Comparison of ENCODE assay signal across 9 cellular contexts in the genomic region with DNA sequence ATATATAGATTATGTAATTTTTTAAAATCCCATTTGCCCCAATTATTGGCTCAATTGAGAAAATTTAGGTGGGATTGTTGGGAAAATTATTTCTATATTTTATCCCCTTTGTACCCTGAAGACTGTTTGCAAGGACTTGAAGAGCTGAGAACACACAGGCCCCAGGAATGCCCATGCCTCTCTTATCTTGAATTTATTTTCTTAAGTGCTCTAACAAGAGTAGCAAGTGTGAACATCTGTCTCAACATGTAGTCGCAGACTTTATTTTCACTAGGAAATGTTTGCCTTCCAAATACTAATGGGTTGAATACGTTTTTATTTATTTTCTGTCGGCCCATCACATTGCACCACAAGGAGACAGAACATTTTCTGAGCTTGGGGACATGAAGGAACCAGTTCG.
"Had no signal": no experiment of that assay in that cellular context is flagged by ENCODE, and none has a peak within 500 bp of the region (broad histone marks: within the 10 kb centered on the region; RNA-seq: fewer than 3 reads in every experiment).

No MANE protein-coding gene starts in this region.

- H3K9me3 ChIP-seq: HAP-1 had no signal

- H3K27ac ChIP-seq: GM23248 had no signal

- FAIRE-seq: HTR-8/SVneo, K562 had no signal

- H3K36me3 ChIP-seq: HAP-1 had no signal

- H3K4me1 ChIP-seq: HAP-1 had no signal

- ATAC-seq: HCT116, K562 had no signal

- H3K9ac ChIP-seq: GM23248 had no signal

- H3K4me3 ChIP-seq: GM23248, HAP-1, K562 had no signal

- DNase-seq: GM23248, GOT3, H7, IMR-90, KG1 had no signal
